In the genomic region with DNA sequence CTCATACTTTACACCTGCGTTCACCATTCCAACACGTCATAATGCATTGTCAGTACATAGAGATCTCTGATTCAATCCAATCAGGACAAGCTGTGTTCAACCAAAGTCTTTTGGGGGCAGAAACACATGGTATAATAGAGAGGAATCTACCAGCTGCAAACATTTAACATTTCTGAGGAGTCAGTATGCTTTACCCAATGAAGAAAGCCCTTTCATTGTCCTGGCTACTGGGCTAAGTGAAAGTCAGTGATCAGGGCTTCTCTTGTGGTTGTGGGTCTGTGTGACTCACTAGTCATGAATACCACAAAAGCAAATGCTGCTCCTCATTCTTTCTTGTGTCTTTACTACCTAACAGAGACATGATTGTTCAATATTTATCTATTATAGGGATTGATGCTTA, we compare ENCODE assay signal across 8 cellular contexts.
DNase-seq lines count a peak whose midpoint lies in the region; ATAC-seq and TF ChIP-seq lines count a peak whose summit lies in the region.
"Had no signal": no experiment of that assay in that cellular context is flagged by ENCODE, and none has a peak within 500 bp of the region (broad histone marks: within the 10 kb centered on the region; RNA-seq: fewer than 3 reads in every experiment).

No MANE protein-coding gene starts in this region.

- no peak overlapping the region for H2BK12ac ChIP-seq in neuronal stem cell (ENCODE audit: low read length)

- peaks cover 11% of the 10 kb centered on the region for H3K4me1 Mint-ChIP-seq in progenitor cell of endocrine pancreas (ENCODE audit: low read depth)

- no peak overlapping the region for H3K18ac ChIP-seq in neuronal stem cell (ENCODE audit: low read length)

- no peaks in the 10 kb centered on the region for H3K79me1 ChIP-seq in neuronal stem cell (ENCODE audit: low read depth, low read length)

- DNase-seq in astrocyte of the spinal cord (ENCODE audit: low read depth, low spot score) = peak; percentile 97
- DNase-seq in skeletal muscle cell (ENCODE audit: low read depth) = peak; percentile 94
- no peak for DNase-seq in posterior vena cava (ENCODE audit: low spot score)
- no peak for DNase-seq in progenitor cell of endocrine pancreas (ENCODE audit: low spot score, unreplicated experiment)
- DNase-seq in neuronal stem cell (ENCODE audit: low spot score) = no peak
- DNase-seq: NCI-H1092 treated with DMSO at 0.1 percent for 48 hours had no signal

- no peak for TF ChIP-seq CTCF in astrocyte of the spinal cord (IDR thresholded peaks at IDR 0.05; ENCODE audit: low read depth, low read length)
- no peak for TF ChIP-seq CTCF in progenitor cell of endocrine pancreas (IDR thresholded peaks at IDR 0.05; ENCODE audit: unreplicated experiment)

- no peak overlapping the region for H2BK5ac ChIP-seq in neuronal stem cell (ENCODE audit: low read length)

- no peak overlapping the region for H2AFZ ChIP-seq in neuronal stem cell (ENCODE audit: low read length)

- no peak overlapping the region for H3K4me2 ChIP-seq in neuronal stem cell (ENCODE audit: insufficient read depth, low read length, poor library complexity, severe bottlenecking)

- no peak overlapping the region for H2BK15ac ChIP-seq in neuronal stem cell (ENCODE audit: low read length)

- H3K4ac ChIP-seq in neuronal stem cell (ENCODE audit: low read length) = no peak overlapping the region

- no peak overlapping the region for H4K8ac ChIP-seq in neuronal stem cell (ENCODE audit: low read depth, low read length)

- peaks cover 4% of the 10 kb centered on the region for H3K9me3 Mint-ChIP-seq in progenitor cell of endocrine pancreas (ENCODE audit: low read depth)

- H3K36me3 ChIP-seq in neuronal stem cell (replicated peaks in 1 of 2; ENCODE audit: control insufficient read depth in 2 of 2, insufficient read depth in 2 of 2, low read length in 2 of 2) = no peaks in the 10 kb centered on the region

- H3K9ac ChIP-seq in neuronal stem cell (ENCODE audit: low read depth, low read length, poor library complexity) = no peak overlapping the region

- no peak overlapping the region for H3K4me3 Mint-ChIP-seq in progenitor cell of endocrine pancreas (ENCODE audit: low read depth)

- H2AK5ac ChIP-seq in neuronal stem cell (ENCODE audit: low read depth, low read length) = no peak overlapping the region

- peaks cover 0 to 1% of the 10 kb centered on the region in 2 donors for H3K4me1 ChIP-seq in neuronal stem cell (ENCODE audit: control insufficient read depth in 2 of 2, insufficient read depth in 1 of 2, low read depth in 1 of 2, low read length in 2 of 2)

- H3K27me3 ChIP-seq in neuronal stem cell (ENCODE audit: control insufficient read depth in 3 of 3, insufficient read depth in 3 of 3, low read depth in 1 of 3, low read length in 3 of 3) = no peaks in the 10 kb centered on the region

- H3K27ac ChIP-seq in neuronal stem cell (replicated peaks; ENCODE audit: low read length) = no peak overlapping the region

- H3K14ac ChIP-seq in neuronal stem cell (ENCODE audit: low read length) = no peak overlapping the region

- in situ Hi-C loops in astrocyte of the spinal cord (cut with HindIII; ENCODE audit: low sequenced_read_pairs) = no loop called here

- ATAC-seq in GM19043 (IDR thresholded peaks at IDR 0.05; ENCODE audit: low read depth, unreplicated experiment) (peak; percentile 78), HG03460 (IDR thresholded peaks at IDR 0.05; ENCODE audit: unreplicated experiment) (peak; percentile 78)

- intact Hi-C loops in posterior vena cava (cut with DNase I) = no loop called here

- H4K91ac ChIP-seq in neuronal stem cell (ENCODE audit: low read depth, low read length, poor library complexity) = no peak overlapping the region

- H3K23ac ChIP-seq in neuronal stem cell (ENCODE audit: low read depth, low read length, poor library complexity) = no peak overlapping the region

- no peaks in the 10 kb centered on the region for H3K9me3 ChIP-seq in neuronal stem cell (replicated peaks in 1 of 2; ENCODE audit: control insufficient read depth in 2 of 2, insufficient read depth in 1 of 2, low read depth in 1 of 2, low read length in 2 of 2)

- WGBS in neuronal stem cell (ENCODE audit: extremely low coverage in 2 of 2, insufficient read length in 2 of 2, insufficient replicate concordance in 1 of 2), 2 donors = no CpG with 5 or more reads among the region's 2 CpGs

- no peak overlapping the region for H3K27ac Mint-ChIP-seq in progenitor cell of endocrine pancreas

- no peaks in the 10 kb centered on the region for H3K36me3 Mint-ChIP-seq in progenitor cell of endocrine pancreas (ENCODE audit: insufficient read depth)

- H2BK120ac ChIP-seq in neuronal stem cell (ENCODE audit: low read depth, low read length) = no peak overlapping the region

- H3K27me3 Mint-ChIP-seq in progenitor cell of endocrine pancreas = no peaks in the 10 kb centered on the region

- H3K4me3 ChIP-seq in astrocyte of the spinal cord (ENCODE audit: low read depth, low read length) (no peak overlapping the region), skeletal muscle cell (ENCODE audit: low read depth, low read length) (no peak overlapping the region), neuronal stem cell (ENCODE audit: low read length in 2 of 2) (peak overlapping the region in 1 of 2 donors; percentile 9)

Comparison
In these comparisons a context has a peak if more than half of its experiments do, and no peak if none do; other contexts are left out.
1. DNase-seq: peak in astrocyte of the spinal cord (single experiment) and skeletal muscle cell (single experiment); none in posterior vena cava (single experiment), progenitor cell of endocrine pancreas (single experiment) and neuronal stem cell (single experiment).